ENCODE assay signal across 2 cellular contexts in the genomic region with DNA sequence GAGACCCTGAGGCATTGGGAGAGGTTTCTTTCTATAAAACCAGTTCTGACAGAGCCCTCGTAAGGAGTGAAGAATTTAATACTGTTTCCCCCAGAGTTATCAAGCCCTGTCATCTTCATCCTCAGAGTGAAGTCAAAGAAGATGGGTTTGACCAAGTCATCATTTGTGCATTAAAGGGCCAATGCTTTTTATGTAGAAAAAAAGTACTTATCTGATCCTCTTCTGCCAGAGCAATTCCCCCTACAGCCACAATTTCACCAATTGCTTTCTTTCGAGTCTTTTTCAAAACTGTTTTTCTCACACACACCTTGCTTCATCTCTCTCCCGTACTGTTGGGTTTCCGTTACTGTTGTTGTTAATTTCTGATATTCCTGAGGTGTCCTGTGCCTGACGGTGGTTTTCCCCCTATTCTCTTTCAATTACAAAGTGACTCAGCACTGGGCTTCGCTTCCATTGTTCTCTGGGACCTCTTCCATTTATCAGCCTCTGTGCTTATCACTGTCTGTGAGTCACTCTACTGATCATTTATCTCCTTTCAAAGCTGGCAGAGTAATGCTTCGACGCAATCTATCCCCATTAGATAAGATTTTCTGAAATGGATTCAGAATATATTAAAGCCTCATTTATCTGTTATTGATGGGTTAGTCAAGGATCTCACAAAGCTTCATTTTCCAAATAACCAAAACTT.
TF ChIP-seq lines count a peak whose summit lies in the region.

No MANE protein-coding gene starts in this region.

TF ChIP-seq in GM23338, 12 proteins besides CTCF, POLR2A, EP300 and RAD21:
- TF ChIP-seq, protein P1, sequence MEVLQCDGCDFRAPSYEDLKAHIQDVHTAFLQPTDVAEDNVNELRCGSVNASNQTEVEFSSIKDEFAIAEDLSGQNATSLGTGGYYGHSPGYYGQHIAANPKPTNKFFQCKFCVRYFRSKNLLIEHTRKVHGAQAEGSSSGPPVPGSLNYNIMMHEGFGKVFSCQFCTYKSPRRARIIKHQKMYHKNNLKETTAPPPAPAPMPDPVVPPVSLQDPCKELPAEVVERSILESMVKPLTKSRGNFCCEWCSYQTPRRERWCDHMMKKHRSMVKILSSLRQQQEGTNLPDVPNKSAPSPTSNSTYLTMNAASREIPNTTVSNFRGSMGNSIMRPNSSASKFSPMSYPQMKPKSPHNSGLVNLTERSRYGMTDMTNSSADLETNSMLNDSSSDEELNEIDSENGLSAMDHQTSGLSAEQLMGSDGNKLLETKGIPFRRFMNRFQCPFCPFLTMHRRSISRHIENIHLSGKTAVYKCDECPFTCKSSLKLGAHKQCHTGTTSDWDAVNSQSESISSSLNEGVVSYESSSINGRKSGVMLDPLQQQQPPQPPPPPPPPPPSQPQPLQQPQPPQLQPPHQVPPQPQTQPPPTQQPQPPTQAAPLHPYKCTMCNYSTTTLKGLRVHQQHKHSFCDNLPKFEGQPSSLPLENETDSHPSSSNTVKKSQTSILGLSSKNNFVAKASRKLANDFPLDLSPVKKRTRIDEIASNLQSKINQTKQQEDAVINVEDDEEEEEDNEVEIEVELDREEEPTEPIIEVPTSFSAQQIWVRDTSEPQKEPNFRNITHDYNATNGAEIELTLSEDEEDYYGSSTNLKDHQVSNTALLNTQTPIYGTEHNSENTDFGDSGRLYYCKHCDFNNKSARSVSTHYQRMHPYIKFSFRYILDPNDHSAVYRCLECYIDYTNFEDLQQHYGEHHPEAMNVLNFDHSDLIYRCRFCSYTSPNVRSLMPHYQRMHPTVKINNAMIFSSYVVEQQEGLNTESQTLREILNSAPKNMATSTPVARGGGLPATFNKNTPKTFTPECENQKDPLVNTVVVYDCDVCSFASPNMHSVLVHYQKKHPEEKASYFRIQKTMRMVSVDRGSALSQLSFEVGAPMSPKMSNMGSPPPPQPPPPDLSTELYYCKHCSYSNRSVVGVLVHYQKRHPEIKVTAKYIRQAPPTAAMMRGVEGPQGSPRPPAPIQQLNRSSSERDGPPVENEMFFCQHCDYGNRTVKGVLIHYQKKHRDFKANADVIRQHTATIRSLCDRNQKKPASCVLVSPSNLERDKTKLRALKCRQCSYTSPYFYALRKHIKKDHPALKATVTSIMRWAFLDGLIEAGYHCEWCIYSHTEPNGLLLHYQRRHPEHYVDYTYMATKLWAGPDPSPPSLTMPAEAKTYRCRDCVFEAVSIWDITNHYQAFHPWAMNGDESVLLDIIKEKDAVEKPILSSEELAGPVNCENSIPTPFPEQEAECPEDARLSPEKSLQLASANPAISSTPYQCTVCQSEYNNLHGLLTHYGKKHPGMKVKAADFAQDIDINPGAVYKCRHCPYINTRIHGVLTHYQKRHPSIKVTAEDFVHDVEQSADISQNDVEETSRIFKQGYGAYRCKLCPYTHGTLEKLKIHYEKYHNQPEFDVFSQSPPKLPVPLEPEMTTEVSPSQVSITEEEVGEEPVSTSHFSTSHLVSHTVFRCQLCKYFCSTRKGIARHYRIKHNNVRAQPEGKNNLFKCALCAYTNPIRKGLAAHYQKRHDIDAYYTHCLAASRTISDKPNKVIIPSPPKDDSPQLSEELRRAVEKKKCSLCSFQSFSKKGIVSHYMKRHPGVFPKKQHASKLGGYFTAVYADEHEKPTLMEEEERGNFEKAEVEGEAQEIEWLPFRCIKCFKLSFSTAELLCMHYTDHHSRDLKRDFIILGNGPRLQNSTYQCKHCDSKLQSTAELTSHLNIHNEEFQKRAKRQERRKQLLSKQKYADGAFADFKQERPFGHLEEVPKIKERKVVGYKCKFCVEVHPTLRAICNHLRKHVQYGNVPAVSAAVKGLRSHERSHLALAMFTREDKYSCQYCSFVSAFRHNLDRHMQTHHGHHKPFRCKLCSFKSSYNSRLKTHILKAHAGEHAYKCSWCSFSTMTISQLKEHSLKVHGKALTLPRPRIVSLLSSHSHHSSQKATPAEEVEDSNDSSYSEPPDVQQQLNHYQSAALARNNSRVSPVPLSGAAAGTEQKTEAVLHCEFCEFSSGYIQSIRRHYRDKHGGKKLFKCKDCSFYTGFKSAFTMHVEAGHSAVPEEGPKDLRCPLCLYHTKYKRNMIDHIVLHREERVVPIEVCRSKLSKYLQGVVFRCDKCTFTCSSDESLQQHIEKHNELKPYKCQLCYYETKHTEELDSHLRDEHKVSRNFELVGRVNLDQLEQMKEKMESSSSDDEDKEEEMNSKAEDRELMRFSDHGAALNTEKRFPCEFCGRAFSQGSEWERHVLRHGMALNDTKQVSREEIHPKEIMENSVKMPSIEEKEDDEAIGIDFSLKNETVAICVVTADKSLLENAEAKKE (CRISPR knock-in tag; IDR thresholded peaks at IDR 0.05), result no peak
- no peak for TF ChIP-seq EZH2 (IDR thresholded peaks at IDR 0.05; ENCODE audit: low read depth, unreplicated experiment)
- no peak for TF ChIP-seq ZNF331 (CRISPR knock-in tag; IDR thresholded peaks at IDR 0.05; ENCODE audit: low read depth)
- TF ChIP-seq JUNB (IDR thresholded peaks at IDR 0.05; ENCODE audit: unreplicated experiment), result no peak
- no peak for TF ChIP-seq NANOG (IDR thresholded peaks at IDR 0.05; ENCODE audit: borderline replicate concordance)
- TF ChIP-seq ZNF114 (CRISPR knock-in tag; IDR thresholded peaks at IDR 0.05), result no peak
- no peak for TF ChIP-seq STAT1 (IDR thresholded peaks at IDR 0.05; ENCODE audit: unreplicated experiment)
- TF ChIP-seq CREB1 (CRISPR knock-in tag; IDR thresholded peaks at IDR 0.05; ENCODE audit: low read depth), result no peak
- TF ChIP-seq, protein P2, sequence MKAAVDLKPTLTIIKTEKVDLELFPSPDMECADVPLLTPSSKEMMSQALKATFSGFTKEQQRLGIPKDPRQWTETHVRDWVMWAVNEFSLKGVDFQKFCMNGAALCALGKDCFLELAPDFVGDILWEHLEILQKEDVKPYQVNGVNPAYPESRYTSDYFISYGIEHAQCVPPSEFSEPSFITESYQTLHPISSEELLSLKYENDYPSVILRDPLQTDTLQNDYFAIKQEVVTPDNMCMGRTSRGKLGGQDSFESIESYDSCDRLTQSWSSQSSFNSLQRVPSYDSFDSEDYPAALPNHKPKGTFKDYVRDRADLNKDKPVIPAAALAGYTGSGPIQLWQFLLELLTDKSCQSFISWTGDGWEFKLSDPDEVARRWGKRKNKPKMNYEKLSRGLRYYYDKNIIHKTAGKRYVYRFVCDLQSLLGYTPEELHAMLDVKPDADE (IDR thresholded peaks at IDR 0.05), result no peak
TF ChIP-seq in GM23338: peak in this region for 0.

TF ChIP-seq in WTC11, 78 proteins besides CTCF, POLR2A, EP300 and RAD21:
- TF ChIP-seq NR1H2 (CRISPR knock-in tag; IDR thresholded peaks at IDR 0.05) (no peak), NFE2L1 (CRISPR knock-in tag; IDR thresholded peaks at IDR 0.05) (0 out of 2 replicates have a peak, but pooled peaks have one; percentile 43)
